In genomic region chr6:20400476-20401402, GRCh38 we compare ENCODE assay signal across 1 cellular context.
A peak's percentile ranks its signal among the peaks of the same experiment; 100 is the strongest.
TF ChIP-seq lines count a peak whose summit lies in the region.

No MANE protein-coding gene starts in this region.

TF ChIP-seq in K562, 482 proteins besides CTCF, POLR2A, EP300 and RAD21 (continued from another document):
- TF ChIP-seq, protein P1, sequence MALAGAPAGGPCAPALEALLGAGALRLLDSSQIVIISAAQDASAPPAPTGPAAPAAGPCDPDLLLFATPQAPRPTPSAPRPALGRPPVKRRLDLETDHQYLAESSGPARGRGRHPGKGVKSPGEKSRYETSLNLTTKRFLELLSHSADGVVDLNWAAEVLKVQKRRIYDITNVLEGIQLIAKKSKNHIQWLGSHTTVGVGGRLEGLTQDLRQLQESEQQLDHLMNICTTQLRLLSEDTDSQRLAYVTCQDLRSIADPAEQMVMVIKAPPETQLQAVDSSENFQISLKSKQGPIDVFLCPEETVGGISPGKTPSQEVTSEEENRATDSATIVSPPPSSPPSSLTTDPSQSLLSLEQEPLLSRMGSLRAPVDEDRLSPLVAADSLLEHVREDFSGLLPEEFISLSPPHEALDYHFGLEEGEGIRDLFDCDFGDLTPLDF (CRISPR knock-in tag; IDR thresholded peaks at IDR 0.05): no peak
- TF ChIP-seq ZNF551 (CRISPR knock-in tag; IDR thresholded peaks at IDR 0.05) (no peak), KDM5B (IDR thresholded peaks at IDR 0.05; ENCODE audit: insufficient replicate concordance, low read depth, low read length) (no peak), ATF7 (IDR thresholded peaks at IDR 0.05) (peak; percentile 79), ZNF347 (CRISPR knock-in tag; IDR thresholded peaks at IDR 0.05; ENCODE audit: low read depth) (no peak), NFXL1 (CRISPR knock-in tag; IDR thresholded peaks at IDR 0.05) (no peak; the same call in 1 of the 2 replicates), C11orf30 (IDR thresholded peaks at IDR 0.05; ENCODE audit: low read depth) (no peak), U2AF1 (optimal IDR thresholded peaks at IDR 0.05; ENCODE audit: low read depth, low read length) (no peak), CGGBP1 (CRISPR knock-in tag; IDR thresholded peaks at IDR 0.05) (no peak), GTF2E2 (tag; IDR thresholded peaks at IDR 0.05) (peak; percentile 57), ZNF444 (CRISPR knock-in tag; IDR thresholded peaks at IDR 0.05) (no peak), GABPA (tag; conservative IDR thresholded peaks at IDR 0.05; ENCODE audit: low read depth) (no peak; the same call in 1 of the 2 replicates), DDX20 (tag; IDR thresholded peaks at IDR 0.05; ENCODE audit: low read depth) (no peak), RBM25 (IDR thresholded peaks at IDR 0.05; ENCODE audit: low read depth, low read length, severe bottlenecking) (no peak), CCAR2 (IDR thresholded peaks at IDR 0.05; ENCODE audit: low read depth, low read length) (no peak), ZNF146 (CRISPR knock-in tag; IDR thresholded peaks at IDR 0.05; ENCODE audit: unreplicated experiment) (no peak), MAFK (IDR thresholded peaks at IDR 0.05; ENCODE audit: low read length) (no peak), DIDO1 (tag; IDR thresholded peaks at IDR 0.05; ENCODE audit: low read depth) (no peak), BDP1 (IDR thresholded peaks at IDR 0.05; ENCODE audit: insufficient read depth, insufficient read length) (no peak)
- TF ChIP-seq, protein P2, sequence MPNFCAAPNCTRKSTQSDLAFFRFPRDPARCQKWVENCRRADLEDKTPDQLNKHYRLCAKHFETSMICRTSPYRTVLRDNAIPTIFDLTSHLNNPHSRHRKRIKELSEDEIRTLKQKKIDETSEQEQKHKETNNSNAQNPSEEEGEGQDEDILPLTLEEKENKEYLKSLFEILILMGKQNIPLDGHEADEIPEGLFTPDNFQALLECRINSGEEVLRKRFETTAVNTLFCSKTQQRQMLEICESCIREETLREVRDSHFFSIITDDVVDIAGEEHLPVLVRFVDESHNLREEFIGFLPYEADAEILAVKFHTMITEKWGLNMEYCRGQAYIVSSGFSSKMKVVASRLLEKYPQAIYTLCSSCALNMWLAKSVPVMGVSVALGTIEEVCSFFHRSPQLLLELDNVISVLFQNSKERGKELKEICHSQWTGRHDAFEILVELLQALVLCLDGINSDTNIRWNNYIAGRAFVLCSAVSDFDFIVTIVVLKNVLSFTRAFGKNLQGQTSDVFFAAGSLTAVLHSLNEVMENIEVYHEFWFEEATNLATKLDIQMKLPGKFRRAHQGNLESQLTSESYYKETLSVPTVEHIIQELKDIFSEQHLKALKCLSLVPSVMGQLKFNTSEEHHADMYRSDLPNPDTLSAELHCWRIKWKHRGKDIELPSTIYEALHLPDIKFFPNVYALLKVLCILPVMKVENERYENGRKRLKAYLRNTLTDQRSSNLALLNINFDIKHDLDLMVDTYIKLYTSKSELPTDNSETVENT (CRISPR knock-in tag; IDR thresholded peaks at IDR 0.05): no peak
